ENCODE assay signal across 1 cellular context in the genomic region with DNA sequence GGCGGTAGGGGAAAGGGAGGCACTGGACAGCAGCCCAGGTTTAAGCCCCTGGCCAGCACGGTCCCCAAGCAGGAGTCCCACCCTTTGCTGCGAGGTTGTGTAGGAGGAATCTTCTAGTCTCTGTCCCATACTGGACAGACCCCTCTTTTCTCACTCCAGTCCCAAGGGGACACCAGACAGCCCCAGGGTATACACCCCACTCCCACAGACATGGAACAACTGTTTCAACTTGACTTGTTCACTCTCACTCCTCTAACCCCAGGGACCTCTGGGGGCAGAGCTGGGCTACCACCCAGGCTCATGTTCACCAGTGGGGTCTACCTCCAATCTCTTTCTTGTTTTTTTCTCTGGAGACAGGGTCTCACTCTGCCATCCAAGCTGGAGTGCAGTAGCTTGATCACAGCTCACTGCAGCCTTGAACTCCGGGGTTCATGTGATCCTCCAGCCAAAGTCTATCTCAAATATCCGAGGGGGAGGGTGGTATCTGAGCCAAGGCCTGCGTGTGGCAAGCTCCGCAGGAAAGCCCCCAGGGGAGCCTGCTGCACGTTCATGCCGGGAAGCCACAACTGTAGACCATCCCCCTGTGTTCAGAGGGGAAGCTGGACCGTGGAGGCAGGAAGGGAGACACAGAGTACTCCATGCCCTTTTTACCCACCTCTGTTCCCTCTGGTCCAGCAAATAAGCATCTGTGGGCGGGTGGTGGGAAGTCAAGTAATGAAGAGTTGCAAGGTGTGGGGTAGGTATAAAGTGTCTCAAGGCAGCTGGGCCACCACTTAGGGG.
TF ChIP-seq lines count a peak whose summit lies in the region.

No MANE protein-coding gene starts in this region.

TF ChIP-seq in A549, 52 proteins besides CTCF, POLR2A, EP300 and RAD21:
- TF ChIP-seq, protein P1, sequence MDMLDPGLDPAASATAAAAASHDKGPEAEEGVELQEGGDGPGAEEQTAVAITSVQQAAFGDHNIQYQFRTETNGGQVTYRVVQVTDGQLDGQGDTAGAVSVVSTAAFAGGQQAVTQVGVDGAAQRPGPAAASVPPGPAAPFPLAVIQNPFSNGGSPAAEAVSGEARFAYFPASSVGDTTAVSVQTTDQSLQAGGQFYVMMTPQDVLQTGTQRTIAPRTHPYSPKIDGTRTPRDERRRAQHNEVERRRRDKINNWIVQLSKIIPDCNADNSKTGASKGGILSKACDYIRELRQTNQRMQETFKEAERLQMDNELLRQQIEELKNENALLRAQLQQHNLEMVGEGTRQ (IDR thresholded peaks at IDR 0.05), result no peak
- TF ChIP-seq CBX2 (IDR thresholded peaks at IDR 0.05; ENCODE audit: borderline replicate concordance, low read depth) (no peak), NFE2L2 (conservative IDR thresholded peaks at IDR 0.05; ENCODE audit: low read length) (no peak), EHMT2 (IDR thresholded peaks at IDR 0.05; ENCODE audit: low read depth) (no peak), CHD2 (IDR thresholded peaks at IDR 0.05; ENCODE audit: low read length, partially characterized antibody) (no peak), RFX5 (IDR thresholded peaks at IDR 0.05) (no peak), EHF (CRISPR knock-in tag; IDR thresholded peaks at IDR 0.05) (no peak), FOSB (CRISPR knock-in tag; IDR thresholded peaks at IDR 0.05) (no peak), FOSL2 (IDR thresholded peaks at IDR 0.05) (no peak), FOSL2 (CRISPR knock-in tag; IDR thresholded peaks at IDR 0.05) (no peak), RCOR1 (IDR thresholded peaks at IDR 0.05; ENCODE audit: low read depth, low read length) (no peak)
- TF ChIP-seq, protein P2, sequence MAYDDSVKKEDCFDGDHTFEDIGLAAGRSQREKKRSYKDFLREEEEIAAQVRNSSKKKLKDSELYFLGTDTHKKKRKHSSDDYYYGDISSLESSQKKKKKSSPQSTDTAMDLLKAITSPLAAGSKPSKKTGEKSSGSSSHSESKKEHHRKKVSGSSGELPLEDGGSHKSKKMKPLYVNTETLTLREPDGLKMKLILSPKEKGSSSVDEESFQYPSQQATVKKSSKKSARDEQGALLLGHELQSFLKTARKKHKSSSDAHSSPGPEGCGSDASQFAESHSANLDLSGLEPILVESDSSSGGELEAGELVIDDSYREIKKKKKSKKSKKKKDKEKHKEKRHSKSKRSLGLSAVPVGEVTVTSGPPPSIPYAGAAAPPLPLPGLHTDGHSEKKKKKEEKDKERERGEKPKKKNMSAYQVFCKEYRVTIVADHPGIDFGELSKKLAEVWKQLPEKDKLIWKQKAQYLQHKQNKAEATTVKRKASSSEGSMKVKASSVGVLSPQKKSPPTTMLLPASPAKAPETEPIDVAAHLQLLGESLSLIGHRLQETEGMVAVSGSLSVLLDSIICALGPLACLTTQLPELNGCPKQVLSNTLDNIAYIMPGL (CRISPR knock-in tag; IDR thresholded peaks at IDR 0.05; ENCODE audit: borderline replicate concordance), result no peak
- TF ChIP-seq, protein P3, sequence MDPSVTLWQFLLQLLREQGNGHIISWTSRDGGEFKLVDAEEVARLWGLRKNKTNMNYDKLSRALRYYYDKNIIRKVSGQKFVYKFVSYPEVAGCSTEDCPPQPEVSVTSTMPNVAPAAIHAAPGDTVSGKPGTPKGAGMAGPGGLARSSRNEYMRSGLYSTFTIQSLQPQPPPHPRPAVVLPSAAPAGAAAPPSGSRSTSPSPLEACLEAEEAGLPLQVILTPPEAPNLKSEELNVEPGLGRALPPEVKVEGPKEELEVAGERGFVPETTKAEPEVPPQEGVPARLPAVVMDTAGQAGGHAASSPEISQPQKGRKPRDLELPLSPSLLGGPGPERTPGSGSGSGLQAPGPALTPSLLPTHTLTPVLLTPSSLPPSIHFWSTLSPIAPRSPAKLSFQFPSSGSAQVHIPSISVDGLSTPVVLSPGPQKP (IDR thresholded peaks at IDR 0.05; ENCODE audit: low read depth, low read length), result no peak
